ENCODE assay signal across 12 cellular contexts in the genomic region with DNA sequence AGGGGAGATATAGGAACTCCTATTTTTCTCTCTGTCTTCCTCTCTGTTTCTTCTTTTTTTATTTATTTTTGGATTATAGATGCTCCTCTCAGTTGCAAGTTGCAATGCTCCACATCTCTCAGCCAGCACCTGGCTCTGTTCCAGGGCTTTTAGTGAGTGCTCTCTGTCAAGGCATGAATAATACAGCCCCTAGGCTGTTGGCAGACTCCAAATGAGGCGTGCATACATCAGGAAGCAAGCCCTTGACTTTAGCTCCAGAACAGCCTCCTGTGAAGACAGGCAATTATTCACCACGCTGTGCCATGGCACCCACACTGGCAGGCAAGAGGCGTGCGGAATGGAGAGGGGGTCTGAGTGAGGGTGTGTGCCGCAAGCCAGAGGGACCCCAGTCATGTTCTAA.
DNase-seq lines count a peak whose midpoint lies in the region; FAIRE-seq and TF ChIP-seq lines count a peak whose summit lies in the region.
"Had no signal": no experiment of that assay in that cellular context is flagged by ENCODE, and none has a peak within 500 bp of the region (broad histone marks: within the 10 kb centered on the region; RNA-seq: fewer than 3 reads in every experiment).

No MANE protein-coding gene starts in this region.

- WGBS in testis, 2 donors, result 88 to 92% methylated on average over 4 to 5 of the region's 5 CpGs

- H2AFZ ChIP-seq in astrocyte (ENCODE audit: low read depth, low read length), result no peak overlapping the region

- H3K4me2 ChIP-seq in astrocyte (ENCODE audit: low read length), result peak overlapping the region; percentile 25

- no peaks in the 10 kb centered on the region for H3K9me3 Mint-ChIP-seq in astrocyte (ENCODE audit: unreplicated experiment)

- H3K4me1 ChIP-seq in astrocyte (ENCODE audit: insufficient read depth, low read length), result peaks cover 33% of the 10 kb centered on the region
- H3K4me1 ChIP-seq in kidney (ENCODE audit: control insufficient read depth in 1 of 2, insufficient read depth in 1 of 2, low read depth in 1 of 2, low read length in 2 of 2), result peaks cover 0 to 2% of the 10 kb centered on the region in 2 donors
- H3K4me1 ChIP-seq in tibial artery, result no peaks in the 10 kb centered on the region
- H3K4me1 ChIP-seq in testis, result no peaks in the 10 kb centered on the region

- H3K27ac ChIP-seq in astrocyte (ENCODE audit: low read depth, low read length), result peak overlapping the region; percentile 55
- H3K27ac ChIP-seq in kidney (ENCODE audit: low read depth in 2 of 2, low read length in 2 of 2), result no peak overlapping the region
- no peak overlapping the region for H3K27ac ChIP-seq in tibial artery
- no peak overlapping the region for H3K27ac ChIP-seq in testis

- H3K4me3 ChIP-seq in astrocyte (ENCODE audit: insufficient read depth, low read depth, low read length) (no peak overlapping the region), kidney (ENCODE audit: low read length in 2 of 2) (no peak overlapping the region), tibial artery (no peak overlapping the region), testis (no peak overlapping the region)

- intact Hi-C loops in kidney (cut with DNase I), result no loop called here
- intact Hi-C loops in tibial artery (cut with DNase I; ENCODE audit: low total_unique reads), result no loop called here
- intact Hi-C loops in testis (cut with DNase I; ENCODE audit: low total_unique reads), result no loop called here

- no peaks in the 10 kb centered on the region for H4K20me1 ChIP-seq in astrocyte (ENCODE audit: insufficient read depth, low read length)

- H3K79me2 ChIP-seq in astrocyte (ENCODE audit: insufficient read depth, low read length), result no peaks in the 10 kb centered on the region

- H3K27ac Mint-ChIP-seq in astrocyte (ENCODE audit: unreplicated experiment), result peak overlapping the region; percentile 36

- H3K4me1 Mint-ChIP-seq in astrocyte (ENCODE audit: low read depth, unreplicated experiment), result peaks cover 23% of the 10 kb centered on the region

- no peak for TF ChIP-seq POLR2A in testis (IDR thresholded peaks at IDR 0.05)

- no peaks in the 10 kb centered on the region for H3K36me3 ChIP-seq in astrocyte (ENCODE audit: insufficient read depth, low read length)
- H3K36me3 ChIP-seq in kidney (ENCODE audit: control insufficient read depth in 1 of 2, insufficient read depth in 2 of 2, low read length in 2 of 2), result no peaks in the 10 kb centered on the region
- no peaks in the 10 kb centered on the region for H3K36me3 ChIP-seq in tibial artery
- H3K36me3 ChIP-seq in testis (ENCODE audit: low read depth, missing control alignments), result no peaks in the 10 kb centered on the region

- H3K9ac ChIP-seq in astrocyte (ENCODE audit: low read length) (peak overlapping the region; percentile 48), kidney (ENCODE audit: low read length in 2 of 2) (no peak overlapping the region)

- H3K27me3 ChIP-seq in astrocyte (ENCODE audit: insufficient read depth, low read length) (no peaks in the 10 kb centered on the region), tibial artery (no peaks in the 10 kb centered on the region), testis (no peaks in the 10 kb centered on the region)

- DNase-seq in COLO829 (ENCODE audit: low spot score) (peak; percentile 38), NCI-H2029 treated with DMSO at 0.1 percent for 48 hours (lab: John Stamatoyannopoulos, UW) (peak; percentile 81), astrocyte (ENCODE audit: low read depth) (peak; percentile 64), kidney (peak; percentile 74), tibial artery (no peak), testis (no peak), NCI-H1930 (lab: John Stamatoyannopoulos, UW) (no peak), activated T-cell treated with anti-CD3 and anti-CD28 coated beads for 4 hours (no peak)
- DNase-seq: cerebellar nuclear complex; left colon; NK-92 treated with Interleukin-12 subunit alpha and Interleukin-12 subunit beta, amount 100 ng/mL, for 24 hours; stimulated activated CD4-positive, alpha-beta T cell treated with anti-CD3 and anti-CD28 coated beads, Interleukin-15, amount 100 ng/mL, for 24 hours had no signal

- H3K9me3 ChIP-seq in astrocyte (ENCODE audit: insufficient read depth, low read depth, low read length) (no peaks in the 10 kb centered on the region), kidney (ENCODE audit: control insufficient read depth in 1 of 2, low read length in 2 of 2) (no peaks in the 10 kb centered on the region), tibial artery (no peaks in the 10 kb centered on the region), testis (no peaks in the 10 kb centered on the region)

- TF ChIP-seq CTCF in astrocyte (IDR thresholded peaks at IDR 0.05; ENCODE audit: insufficient read depth, low read depth, low read length), result no peak
- no peak for TF ChIP-seq CTCF in kidney (IDR thresholded peaks at IDR 0.05; ENCODE audit: borderline replicate concordance, extremely low read depth, insufficient read depth)
- TF ChIP-seq CTCF in tibial artery (IDR thresholded peaks at IDR 0.05), result no peak
- no peak for TF ChIP-seq CTCF in testis (IDR thresholded peaks at IDR 0.05)

- H3K27me3 Mint-ChIP-seq in astrocyte (ENCODE audit: low read depth, unreplicated experiment), result peaks cover 1% of the 10 kb centered on the region

- no peak overlapping the region for H3K4me3 Mint-ChIP-seq in astrocyte (ENCODE audit: unreplicated experiment)

- no peaks in the 10 kb centered on the region for H3K36me3 Mint-ChIP-seq in astrocyte (ENCODE audit: low read depth, unreplicated experiment)

- FAIRE-seq in astrocyte (lab: Jason Lieb, UNC) (no peak), kidney (lab: Jason Lieb, UNC) (no peak)

Comparison
In these comparisons a context has a peak if more than half of its experiments do, and no peak if none do; other contexts are left out.
1. DNase-seq: peak in COLO829 (single experiment), NCI-H2029 treated with DMSO at 0.1 percent for 48 hours (single experiment), astrocyte (single experiment) and kidney (single experiment); none in tibial artery (0 of 2), testis (single experiment), NCI-H1930 (0 of 2) and activated T-cell treated with anti-CD3 and anti-CD28 coated beads for 4 hours (single experiment).